Comparison of ENCODE assay signal across 7 cellular contexts in genomic region chr13:105167385-105167784, GRCh38.
"Had no signal": no experiment of that assay in that cellular context is flagged by ENCODE, and none has a peak within 500 bp of the region (broad histone marks: within the 10 kb centered on the region; RNA-seq: fewer than 3 reads in every experiment).

No MANE protein-coding gene starts in this region.

- FAIRE-seq: H1, HTR-8/SVneo, K562 had no signal

- H2AFZ ChIP-seq: GM23338 had no signal

- H3K4me2 ChIP-seq: GM23338 had no signal

- H3K4me3 ChIP-seq: GM23338, K562 had no signal

- DNase-seq: H9, HCEC 1CT, IMR-90 had no signal

- ATAC-seq: GM23338, K562 had no signal
